Comparison of ENCODE assay signal across 1 cellular context in the genomic region with DNA sequence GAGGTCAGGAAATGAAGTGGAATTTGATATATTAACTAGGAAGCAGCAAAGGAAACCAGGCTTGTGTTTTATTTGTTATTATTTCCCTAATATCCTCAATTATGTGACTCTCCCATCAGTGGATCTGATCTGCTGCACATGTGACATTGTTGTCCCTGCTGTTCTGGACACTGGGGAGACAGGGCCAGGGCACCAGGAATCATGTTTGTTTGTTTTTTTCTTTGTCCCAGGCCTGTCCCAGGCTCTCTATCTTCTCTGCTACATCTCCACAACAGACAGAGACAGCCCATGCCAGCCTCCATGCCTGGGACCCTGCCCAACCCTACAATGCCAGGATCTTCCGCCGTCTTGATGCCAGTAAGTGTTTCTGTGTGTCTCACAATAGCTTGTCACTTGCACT.
A peak's percentile ranks its signal among the peaks of the same experiment; 100 is the strongest.
TF ChIP-seq lines count a peak whose summit lies in the region.

No MANE protein-coding gene starts in this region.

TF ChIP-seq in SK-N-SH, 30 proteins besides CTCF, POLR2A, EP300 and RAD21 (continued from another document):
- TF ChIP-seq, protein P1, sequence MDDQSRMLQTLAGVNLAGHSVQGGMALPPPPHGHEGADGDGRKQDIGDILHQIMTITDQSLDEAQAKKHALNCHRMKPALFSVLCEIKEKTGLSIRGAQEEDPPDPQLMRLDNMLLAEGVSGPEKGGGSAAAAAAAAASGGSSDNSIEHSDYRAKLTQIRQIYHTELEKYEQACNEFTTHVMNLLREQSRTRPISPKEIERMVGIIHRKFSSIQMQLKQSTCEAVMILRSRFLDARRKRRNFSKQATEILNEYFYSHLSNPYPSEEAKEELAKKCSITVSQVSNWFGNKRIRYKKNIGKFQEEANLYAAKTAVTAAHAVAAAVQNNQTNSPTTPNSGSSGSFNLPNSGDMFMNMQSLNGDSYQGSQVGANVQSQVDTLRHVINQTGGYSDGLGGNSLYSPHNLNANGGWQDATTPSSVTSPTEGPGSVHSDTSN (IDR thresholded peaks at IDR 0.05) = no peak
- TF ChIP-seq, protein P2, sequence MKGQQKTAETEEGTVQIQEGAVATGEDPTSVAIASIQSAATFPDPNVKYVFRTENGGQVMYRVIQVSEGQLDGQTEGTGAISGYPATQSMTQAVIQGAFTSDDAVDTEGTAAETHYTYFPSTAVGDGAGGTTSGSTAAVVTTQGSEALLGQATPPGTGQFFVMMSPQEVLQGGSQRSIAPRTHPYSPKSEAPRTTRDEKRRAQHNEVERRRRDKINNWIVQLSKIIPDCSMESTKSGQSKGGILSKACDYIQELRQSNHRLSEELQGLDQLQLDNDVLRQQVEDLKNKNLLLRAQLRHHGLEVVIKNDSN (IDR thresholded peaks at IDR 0.05; ENCODE audit: borderline replicate concordance, low read depth) = no peak
- TF ChIP-seq RFX5 (IDR thresholded peaks at IDR 0.05; ENCODE audit: low read length) (no peak), RXRA (IDR thresholded peaks at IDR 0.05; ENCODE audit: borderline replicate concordance, low read depth) (no peak), MEF2A (IDR thresholded peaks at IDR 0.05; ENCODE audit: borderline replicate concordance, low read depth) (no peak), POLR2AphosphoS5 (IDR thresholded peaks at IDR 0.05; ENCODE audit: low read depth, low read length) (no peak), TEAD4 (IDR thresholded peaks at IDR 0.05; ENCODE audit: borderline replicate concordance, insufficient read depth) (no peak), RCOR1 (IDR thresholded peaks at IDR 0.05; ENCODE audit: low read length) (peak; percentile 36; the same call in 1 of the 2 replicates), JUND (IDR thresholded peaks at IDR 0.05) (no peak), NRF1 (IDR thresholded peaks at IDR 0.05; ENCODE audit: low read depth, low read length) (no peak), FOXJ3 (CRISPR knock-in tag; IDR thresholded peaks at IDR 0.05) (no peak), SIN3A (IDR thresholded peaks at IDR 0.05; ENCODE audit: borderline replicate concordance, low read depth, low read length) (no peak)
- TF ChIP-seq, protein P3, sequence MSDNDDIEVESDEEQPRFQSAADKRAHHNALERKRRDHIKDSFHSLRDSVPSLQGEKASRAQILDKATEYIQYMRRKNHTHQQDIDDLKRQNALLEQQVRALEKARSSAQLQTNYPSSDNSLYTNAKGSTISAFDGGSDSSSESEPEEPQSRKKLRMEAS (IDR thresholded peaks at IDR 0.05; ENCODE audit: low read depth) = no peak
